ENCODE assay signal across 9 cellular contexts in genomic region chr5:160787247-160787646, GRCh38.
DNase-seq lines count a peak whose midpoint lies in the region; TF ChIP-seq lines count a peak whose summit lies in the region.
"Had no signal": no experiment of that assay in that cellular context is flagged by ENCODE, and none has a peak within 500 bp of the region (broad histone marks: within the 10 kb centered on the region; RNA-seq: fewer than 3 reads in every experiment).

No MANE protein-coding gene starts in this region.

- no peaks in the 10 kb centered on the region for H3K9me3 ChIP-seq in MM.1S (replicated peaks; ENCODE audit: insufficient read depth, low read length)
- H3K9me3 ChIP-seq in tibial artery = no peaks in the 10 kb centered on the region
- no peaks in the 10 kb centered on the region for H3K9me3 ChIP-seq in MG63
- H3K9me3 ChIP-seq: neutrophil had no signal

- no peak overlapping the region for H3K4me3 ChIP-seq in MM.1S (ENCODE audit: low read length)
- no peak overlapping the region for H3K4me3 ChIP-seq in dorsolateral prefrontal cortex
- no peak overlapping the region for H3K4me3 ChIP-seq in tibial artery
- H3K4me3 ChIP-seq in MG63 = no peak overlapping the region

- no peaks in the 10 kb centered on the region for H3K79me2 ChIP-seq in MM.1S (ENCODE audit: low read length)

- H3K9ac ChIP-seq in MM.1S (ENCODE audit: low read length) = no peak overlapping the region

- H3K36me3 ChIP-seq in MM.1S (replicated peaks; ENCODE audit: insufficient read depth, low read length) = no peaks in the 10 kb centered on the region
- no peaks in the 10 kb centered on the region for H3K36me3 ChIP-seq in tibial artery
- H3K36me3 ChIP-seq in MG63 = no peaks in the 10 kb centered on the region
- H3K36me3 ChIP-seq: neutrophil had no signal

- H3K27me3 ChIP-seq in MM.1S (replicated peaks; ENCODE audit: insufficient read depth, low read length) (no peaks in the 10 kb centered on the region), dorsolateral prefrontal cortex (no peaks in the 10 kb centered on the region), tibial artery (no peaks in the 10 kb centered on the region), MG63 (no peaks in the 10 kb centered on the region)
- H3K27me3 ChIP-seq: neutrophil had no signal

- 0 out of 2 replicates have a peak overlapping the region, but pooled peaks have one; percentile 8 for H2AFZ ChIP-seq in MM.1S (ENCODE audit: low read length)

- intact Hi-C loops in dorsolateral prefrontal cortex (cut with DNase I) (loop anchor here in 1 of 2 donors (5.0 to 10.0 kb wide), 2 partner anchors 102 to 280 kb away; no protein-coding TSS in a partner anchor), tibial artery (cut with DNase I; ENCODE audit: low total_unique reads) (no loop called here), posterior vena cava (cut with DNase I) (no loop called here)

- H3K4me2 ChIP-seq in MM.1S (ENCODE audit: low read depth, low read length) = no peak overlapping the region

- TF ChIP-seq CTCF in MM.1S (IDR thresholded peaks at IDR 0.05; ENCODE audit: low read length) (peak; percentile 74), dorsolateral prefrontal cortex (IDR thresholded peaks at IDR 0.05 in 54 of 56, conservative IDR thresholded peaks at IDR 0.05 in 2 of 56; ENCODE audit: low read depth in 1 of 56, partially characterized antibody in 56 of 56) (peak in 48 of 56 donors; percentile 13 to 59 (median 40)), tibial artery (IDR thresholded peaks at IDR 0.05) (no peak)

- peak; percentile 1 for DNase-seq in stimulated activated naive CD4-positive, alpha-beta T cell treated with Interleukin-2 at 50 U/mL for 16 hours (lab: John Stamatoyannopoulos, UW)
- no peak for DNase-seq in stimulated activated naive CD4-positive, alpha-beta T cell (lab: John Stamatoyannopoulos, UW)
- DNase-seq in MM.1S (peak; percentile 61), dorsolateral prefrontal cortex (no peak), tibial artery (no peak), posterior vena cava (ENCODE audit: low spot score) (no peak), MG63 (no peak)
- DNase-seq in stimulated activated CD4-positive, alpha-beta T cell treated with anti-CD3 and anti-CD28 coated beads, Interleukin-2, amount 100 ng/mL, for 4 hours (ENCODE audit: low read depth) = peak; percentile 1

- no peak overlapping the region for H3K27ac ChIP-seq in MM.1S (ENCODE audit: low read length)
- H3K27ac ChIP-seq in dorsolateral prefrontal cortex = peak overlapping the region in 40 of 59 donors; percentile 4 to 83 (median 64)
- no peak overlapping the region for H3K27ac ChIP-seq in tibial artery
- H3K27ac ChIP-seq: neutrophil had no signal

- H3F3A ChIP-seq in MM.1S (ENCODE audit: insufficient read depth, low read length) = no peaks in the 10 kb centered on the region

- no peaks in the 10 kb centered on the region for H4K20me1 ChIP-seq in MM.1S (ENCODE audit: insufficient read depth, low read length)

- H3K4me1 ChIP-seq in MM.1S (ENCODE audit: low read length) (peaks cover 15% of the 10 kb centered on the region; the same call in 1 of the 2 replicates), tibial artery (no peaks in the 10 kb centered on the region)

- H3K9me2 ChIP-seq in MM.1S (replicated peaks; ENCODE audit: insufficient read depth, low read length) = no peaks in the 10 kb centered on the region

Comparison
In these comparisons a context has a peak if more than half of its experiments do, and no peak if none do; other contexts are left out.
1. DNase-seq: peak in stimulated activated naive CD4-positive, alpha-beta T cell treated with Interleukin-2 at 50 U/mL for 16 hours (single experiment), MM.1S (single experiment) and stimulated activated CD4-positive, alpha-beta T cell treated with anti-CD3 and anti-CD28 coated beads, Interleukin-2, amount 100 ng/mL, for 4 hours (single experiment); none in stimulated activated naive CD4-positive, alpha-beta T cell (0 of 6), dorsolateral prefrontal cortex (0 of 10), tibial artery (0 of 2), posterior vena cava (single experiment) and MG63 (single experiment).
2. H3K27ac ChIP-seq: peak in dorsolateral prefrontal cortex (40 of 59); none in MM.1S (single experiment) and tibial artery (0 of 2).
3. CTCF ChIP-seq: peak in MM.1S (single experiment) and dorsolateral prefrontal cortex (48 of 56); none in tibial artery (0 of 2).